Comparison of ENCODE assay signal across 8 cellular contexts in the genomic region with DNA sequence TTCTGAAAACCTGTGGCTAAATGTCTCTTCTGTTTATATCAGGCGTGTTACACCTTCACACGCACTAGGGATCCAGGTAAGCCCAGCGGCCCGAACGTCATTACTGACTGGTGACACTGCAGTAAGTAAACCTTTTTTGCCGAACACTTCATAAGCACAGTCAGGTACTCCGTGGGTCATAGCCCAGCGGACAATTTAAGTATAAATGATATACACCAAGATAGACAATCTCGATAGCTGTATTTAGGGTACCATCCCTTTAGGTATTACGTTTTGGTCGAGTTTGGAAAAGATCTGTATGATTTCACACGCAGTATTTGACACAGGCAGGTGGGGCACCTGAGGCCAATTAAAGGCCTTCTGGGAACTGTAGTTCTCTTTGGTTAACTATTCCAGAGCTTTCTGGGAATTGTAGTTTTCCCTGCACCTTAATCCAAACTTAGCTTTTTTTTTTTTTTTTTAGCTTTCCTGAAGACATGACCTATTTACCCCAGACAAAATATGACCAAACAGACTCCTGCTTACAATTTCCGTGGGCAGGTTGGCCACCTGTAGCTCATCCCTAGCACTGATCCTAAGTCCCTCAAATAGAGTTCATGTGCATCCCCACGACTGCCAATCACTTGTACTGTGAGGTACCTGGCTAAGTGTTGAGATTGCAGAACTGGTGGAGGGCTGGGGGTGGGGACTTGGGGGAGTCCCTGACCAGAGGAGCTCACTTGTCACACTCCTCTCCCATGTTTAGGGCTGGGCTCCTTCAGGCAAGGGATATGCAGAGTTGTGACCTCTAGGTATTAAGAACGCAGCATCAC. TPM values are rescaled to one million over a fixed set of nuclear protein-coding genes. Genes with fewer than 3 reads are reported as not detected.
DNase-seq lines count a peak whose midpoint lies in the region; ATAC-seq and TF ChIP-seq lines count a peak whose summit lies in the region.

No MANE protein-coding gene starts in this region.

- peaks cover 23% of the 10 kb centered on the region for H3K27me3 Mint-ChIP-seq in GM23338 (ENCODE audit: insufficient read depth, low read depth, poor library complexity)
- H3K27me3 Mint-ChIP-seq in activated T-cell treated with anti-CD3 and anti-CD28 coated beads, Interleukin-2, amount 50 U/mL, for 24 hours = no peaks in the 10 kb centered on the region
- peaks cover 3% of the 10 kb centered on the region for H3K27me3 Mint-ChIP-seq in nephron progenitor cell (ENCODE audit: low read depth, poor library complexity)

- H3K27ac Mint-ChIP-seq in GM23338 (peak overlapping the region; percentile 91), nephron progenitor cell (peak overlapping the region; percentile 70)
- peak overlapping the region; percentile 96 for H3K27ac Mint-ChIP-seq in activated T-cell treated with anti-CD3 and anti-CD28 coated beads, Interleukin-2, amount 50 U/mL, for 24 hours

- peak overlapping the region; percentile 98 for H3K4me2 ChIP-seq in GM23338

- H3F3A ChIP-seq in GM23338 (replicated peaks; ENCODE audit: low read depth) = peaks cover 17% of the 10 kb centered on the region; the same call in 1 of the 2 replicates

- ATAC-seq in GM23338 (peak; percentile 37), GM18502 (IDR thresholded peaks at IDR 0.05; ENCODE audit: poor library complexity, unreplicated experiment) (no peak), HG02759 (IDR thresholded peaks at IDR 0.05; ENCODE audit: unreplicated experiment) (no peak)

- peak overlapping the region; percentile 56; the same call in 1 of the 2 replicates for H2AFZ ChIP-seq in GM23338

- H3K36me3 ChIP-seq in BE2C (peaks cover 23% of the 10 kb centered on the region), GM23338 (ENCODE audit: insufficient read depth) (peaks cover 19% of the 10 kb centered on the region)

- peak overlapping the region; percentile 91 for H3K4me3 Mint-ChIP-seq in GM23338
- H3K4me3 Mint-ChIP-seq in activated T-cell treated with anti-CD3 and anti-CD28 coated beads, Interleukin-2, amount 50 U/mL, for 24 hours = peak overlapping the region; percentile 93
- peak overlapping the region; percentile 94 for H3K4me3 Mint-ChIP-seq in nephron progenitor cell

- H4K20me1 ChIP-seq in GM23338 (replicated peaks; ENCODE audit: insufficient read depth) = peaks cover 8% of the 10 kb centered on the region; the same call in 1 of the 2 replicates

- H3K9me3 ChIP-seq in BE2C = no peaks in the 10 kb centered on the region

- no peak for DNase-seq in BE2C
- DNase-seq in GM23338 (ENCODE audit: low spot score) = peak; percentile 86
- DNase-seq in NCI-H510A treated with DMSO at 0.1 percent for 48 hours (lab: John Stamatoyannopoulos, UW) = peak; percentile 84
- peak; percentile 42 for DNase-seq in activated T-cell treated with anti-CD3 and anti-CD28 coated beads, Interleukin-2, amount 50 U/mL, for 24 hours
- peak; percentile 45 for DNase-seq in fibroblast of peridontal ligament (ENCODE audit: extremely low read depth)
- peak; percentile 12 for DNase-seq in nephron progenitor cell

- H3K9me3 Mint-ChIP-seq in GM23338 (no peaks in the 10 kb centered on the region), nephron progenitor cell (no peaks in the 10 kb centered on the region)
- H3K9me3 Mint-ChIP-seq in activated T-cell treated with anti-CD3 and anti-CD28 coated beads, Interleukin-2, amount 50 U/mL, for 24 hours = no peaks in the 10 kb centered on the region

- peaks cover 2% of the 10 kb centered on the region; the same call in 1 of the 2 replicates for H3K4me1 ChIP-seq in BE2C
- peaks cover 13% of the 10 kb centered on the region; the same call in 1 of the 2 replicates for H3K4me1 ChIP-seq in GM23338 (ENCODE audit: insufficient read depth)

- H3K4me3 ChIP-seq in BE2C (ENCODE audit: low read depth, low read length) (peak overlapping the region; percentile 99), GM23338 (peak overlapping the region; percentile 85)

- no peaks in the 10 kb centered on the region for H3K9me2 ChIP-seq in GM23338 (ENCODE audit: insufficient read depth)

- peaks cover 54% of the 10 kb centered on the region for H3K36me3 Mint-ChIP-seq in GM23338 (ENCODE audit: low read depth)
- H3K36me3 Mint-ChIP-seq in activated T-cell treated with anti-CD3 and anti-CD28 coated beads, Interleukin-2, amount 50 U/mL, for 24 hours (ENCODE audit: low read depth) = peaks cover 45% of the 10 kb centered on the region
- H3K36me3 Mint-ChIP-seq in nephron progenitor cell (ENCODE audit: low read depth) = peaks cover 28% of the 10 kb centered on the region

- peaks cover 31% of the 10 kb centered on the region for H3K4me1 Mint-ChIP-seq in GM23338
- H3K4me1 Mint-ChIP-seq in activated T-cell treated with anti-CD3 and anti-CD28 coated beads, Interleukin-2, amount 50 U/mL, for 24 hours (ENCODE audit: low read depth) = peaks cover 42% of the 10 kb centered on the region
- H3K4me1 Mint-ChIP-seq in nephron progenitor cell = peaks cover 52% of the 10 kb centered on the region

- no peaks in the 10 kb centered on the region for H3K27me3 ChIP-seq in BE2C
- H3K27me3 ChIP-seq in GM23338 (ENCODE audit: insufficient read depth) = no peaks in the 10 kb centered on the region

- H3K27ac ChIP-seq in GM23338 (ENCODE audit: low read depth) = peak overlapping the region; percentile 72

- peaks cover 15% of the 10 kb centered on the region; the same call in 1 of the 2 replicates for H3K79me2 ChIP-seq in GM23338 (replicated peaks; ENCODE audit: insufficient read depth)

- no peak for TF ChIP-seq CTCF in BE2C (IDR thresholded peaks at IDR 0.05; ENCODE audit: low read depth, low read length)
- no peak for TF ChIP-seq CTCF in GM23338 (conservative IDR thresholded peaks at IDR 0.05; ENCODE audit: low read depth in 2 of 2)
- no peak for TF ChIP-seq CTCF in nephron progenitor cell (IDR thresholded peaks at IDR 0.05)

TF ChIP-seq in GM23338, 12 proteins besides CTCF, POLR2A, EP300 and RAD21:
- TF ChIP-seq NANOG (IDR thresholded peaks at IDR 0.05; ENCODE audit: borderline replicate concordance) = peak; percentile 48; the same call in 1 of the 2 replicates
- TF ChIP-seq EZH2phosphoT487 (IDR thresholded peaks at IDR 0.05; ENCODE audit: unreplicated experiment) = no peak
- TF ChIP-seq, protein P1, sequence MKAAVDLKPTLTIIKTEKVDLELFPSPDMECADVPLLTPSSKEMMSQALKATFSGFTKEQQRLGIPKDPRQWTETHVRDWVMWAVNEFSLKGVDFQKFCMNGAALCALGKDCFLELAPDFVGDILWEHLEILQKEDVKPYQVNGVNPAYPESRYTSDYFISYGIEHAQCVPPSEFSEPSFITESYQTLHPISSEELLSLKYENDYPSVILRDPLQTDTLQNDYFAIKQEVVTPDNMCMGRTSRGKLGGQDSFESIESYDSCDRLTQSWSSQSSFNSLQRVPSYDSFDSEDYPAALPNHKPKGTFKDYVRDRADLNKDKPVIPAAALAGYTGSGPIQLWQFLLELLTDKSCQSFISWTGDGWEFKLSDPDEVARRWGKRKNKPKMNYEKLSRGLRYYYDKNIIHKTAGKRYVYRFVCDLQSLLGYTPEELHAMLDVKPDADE (IDR thresholded peaks at IDR 0.05) = peak; percentile 91

RNA-seq across cellular contexts. Expression of a gene that starts 0.9 kb away (rescaled TPM):
- 122 TPM for polyA plus RNA-seq in BE2C (2012; ENCODE audit: insufficient read depth, insufficient read length, low read depth)
- 184 and 193 TPM in 2 replicates for total RNA-seq in GM23338 (2014; rRNA removed; shearing (Covaris generic))
- polyA plus RNA-seq in GM23338 (2016; fragmentation: Nextera tagmentation; extraction: Ambion mirVana) = 112 and 113 TPM in 2 replicates

RNA-seq across cellular contexts. Expression of a gene that starts 3.5 kb away (rescaled TPM):
- polyA plus RNA-seq in BE2C (2012; ENCODE audit: insufficient read depth, insufficient read length, low read depth) = 42.9 TPM
- 14.4 and 14.9 TPM in 2 replicates for total RNA-seq in GM23338 (2014; rRNA removed; shearing (Covaris generic))
- 0.18 and 0.68 TPM in 2 replicates for polyA plus RNA-seq in GM23338 (2016; fragmentation: Nextera tagmentation; extraction: Ambion mirVana)

RNA-seq across cellular contexts. Expression of a gene that starts 19.6 kb away (rescaled TPM):
- polyA plus RNA-seq in BE2C (2012; ENCODE audit: insufficient read depth, insufficient read length, low read depth) = not detected
- total RNA-seq in GM23338 (2014; rRNA removed; shearing (Covaris generic)) = 3.7 and 4.6 TPM in 2 replicates
- polyA plus RNA-seq in GM23338 (2016; fragmentation: Nextera tagmentation; extraction: Ambion mirVana) = 1.1 and 1.2 TPM in 2 replicates

RNA-seq across cellular contexts. Expression of a gene that starts 29.1 kb away (rescaled TPM):
- 2.9 TPM for polyA plus RNA-seq in BE2C (2012; ENCODE audit: insufficient read depth, insufficient read length, low read depth)
- total RNA-seq in GM23338 (2014; rRNA removed; shearing (Covaris generic)) = 1.7 and 2.4 TPM in 2 replicates
- polyA plus RNA-seq in GM23338 (2016; fragmentation: Nextera tagmentation; extraction: Ambion mirVana) = 0.16 and 0.23 TPM in 2 replicates

RNA-seq across cellular contexts. Expression of a gene that starts 35.8 kb away (rescaled TPM):
- 87.4 TPM for polyA plus RNA-seq in BE2C (2012; ENCODE audit: insufficient read depth, insufficient read length, low read depth)
- 41.1 and 47.4 TPM in 2 replicates for total RNA-seq in GM23338 (2014; rRNA removed; shearing (Covaris generic))
- 31.4 and 32.3 TPM in 2 replicates for polyA plus RNA-seq in GM23338 (2016; fragmentation: Nextera tagmentation; extraction: Ambion mirVana)
